Comparison of ENCODE assay signal across 11 cellular contexts in the genomic region with DNA sequence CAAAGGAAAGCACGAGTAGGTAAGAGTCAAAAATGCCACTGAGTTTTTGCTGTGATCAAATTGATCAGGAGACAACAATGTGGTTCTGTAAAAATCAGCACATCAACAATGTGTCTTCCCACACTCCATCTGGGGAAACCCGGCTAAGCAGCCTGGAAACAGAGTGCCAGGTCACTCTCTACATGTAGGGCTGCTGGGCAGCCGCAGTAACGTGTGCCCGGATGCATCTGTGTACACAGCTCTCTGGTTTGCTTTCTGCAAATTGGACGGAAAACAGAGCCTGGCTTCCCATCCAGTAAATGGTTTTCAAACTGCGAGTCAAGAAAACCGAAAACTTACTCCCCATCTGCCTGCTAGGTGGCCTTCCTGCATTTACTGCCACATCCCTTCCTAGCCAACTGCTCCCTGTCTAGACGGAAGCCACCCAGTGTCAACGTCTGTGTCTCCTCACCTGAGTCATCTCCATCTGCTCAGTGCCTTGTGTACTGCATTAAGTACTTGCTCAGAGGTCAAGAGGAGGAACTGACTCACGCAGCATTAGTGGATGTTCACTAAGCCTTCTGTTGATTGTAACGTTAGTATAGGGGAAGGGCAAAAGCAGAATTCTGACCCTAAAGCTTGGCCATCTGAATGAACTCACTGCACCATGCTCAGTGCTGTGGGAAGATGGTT.
A peak's percentile ranks its signal among the peaks of the same experiment; 100 is the strongest.
DNase-seq lines count a peak whose midpoint lies in the region; ATAC-seq and TF ChIP-seq lines count a peak whose summit lies in the region.
"Had no signal": no experiment of that assay in that cellular context is flagged by ENCODE, and none has a peak within 500 bp of the region (broad histone marks: within the 10 kb centered on the region; RNA-seq: fewer than 3 reads in every experiment).

No MANE protein-coding gene starts in this region.

- no peak overlapping the region for H2BK20ac ChIP-seq in H9 (ENCODE audit: low read depth, low read length, poor library complexity, severe bottlenecking)

- H2AFZ ChIP-seq in H9 (ENCODE audit: low read length): no peak overlapping the region

- H3K27me3 ChIP-seq in H9 (ENCODE audit: insufficient read depth, low read length): no peaks in the 10 kb centered on the region

- H3K23ac ChIP-seq in H9 (ENCODE audit: insufficient read length, low read depth, low read length): no peak overlapping the region

- H3K27ac ChIP-seq in H9 (ENCODE audit: insufficient read length, low read depth, low read length): no peak overlapping the region

- no peak overlapping the region for H4K8ac ChIP-seq in H9 (replicated peaks; ENCODE audit: insufficient read length, low read depth, low read length)

- TF ChIP-seq CTCF in H9 (conservative IDR thresholded peaks at IDR 0.05) (no peak), epithelial cell of esophagus (IDR thresholded peaks at IDR 0.05; ENCODE audit: insufficient read depth, low read depth, low read length, missing control alignments) (no peak)

- H2BK5ac ChIP-seq in H9 (ENCODE audit: insufficient read length, low read length): no peak overlapping the region

- no peaks in the 10 kb centered on the region for H3K4me1 ChIP-seq in H9 (ENCODE audit: insufficient read depth, low read length)

- no peaks in the 10 kb centered on the region for H3K79me2 ChIP-seq in H9 (ENCODE audit: insufficient read depth, low read length)

- no peak overlapping the region for H3K4me2 ChIP-seq in H9 (ENCODE audit: insufficient read depth, insufficient read length, low read length)

- H3K9ac ChIP-seq in H9 (ENCODE audit: extremely low read depth, insufficient read length, low read length): no peak overlapping the region

- H3K23me2 ChIP-seq in H9 (ENCODE audit: insufficient read length, low read depth, low read length, poor library complexity, severe bottlenecking): no peaks in the 10 kb centered on the region

- H2AK5ac ChIP-seq in H9 (ENCODE audit: insufficient read length, low read length): no peak overlapping the region

- no peaks in the 10 kb centered on the region for H3K79me1 ChIP-seq in H9 (ENCODE audit: insufficient read depth, low read depth, low read length, poor library complexity, severe bottlenecking)

- WGBS in H9 (ENCODE audit: extremely low coverage, insufficient read length, low lambda C conversion rate): no CpG with 5 or more reads among the region's 12 CpGs

- H4K20me1 ChIP-seq in H9 (ENCODE audit: control insufficient read depth, insufficient read depth, insufficient read length): no peaks in the 10 kb centered on the region

- H3K27me3 Mint-ChIP-seq in H9 (ENCODE audit: low read depth): no peaks in the 10 kb centered on the region; the same call in 1 of the 2 replicates
- H3K27me3 Mint-ChIP-seq in activated naive CD4-positive, alpha-beta T cell treated with anti-CD3 and anti-CD28 coated beads for 36 hours (ENCODE audit: low read depth): peaks cover 4% of the 10 kb centered on the region
- H3K27me3 Mint-ChIP-seq: activated B cell treated with CpG ODN at 0.5 μM for 24 hours had no signal

- intact Hi-C loops in activated naive CD4-positive, alpha-beta T cell treated with anti-CD3 and anti-CD28 coated beads for 36 hours (cut with micrococcal nuclease): no loop called here

- no peak overlapping the region for H3K18ac ChIP-seq in H9 (ENCODE audit: insufficient read length, low read depth, low read length)

- DNase-seq in H9 (no peak), NCI-H82 treated with DMSO at 0.1 percent for 48 hours (lab: John Stamatoyannopoulos, UW; ENCODE audit: unreplicated experiment) (peak; percentile 68), epithelial cell of esophagus (ENCODE audit: low read depth) (peak; percentile 91), non-pigmented ciliary epithelial cell (ENCODE audit: low read depth) (peak; percentile 63), NCI-H128 (lab: John Stamatoyannopoulos, UW; ENCODE audit: unreplicated experiment) (no peak), DMS79 treated with DMSO at 0.1 percent for 48 hours (lab: John Stamatoyannopoulos, UW) (no peak)
- DNase-seq in activated naive CD4-positive, alpha-beta T cell treated with anti-CD3 and anti-CD28 coated beads for 36 hours: no peak
- DNase-seq: activated B cell treated with CpG ODN at 0.5 μM for 24 hours had no signal

- peaks cover 6 to 32% (median 31%) of the 10 kb centered on the region in 3 experiments; a peak in 6 of 7 replicates for H3K36me3 Mint-ChIP-seq in H9 (ENCODE audit: insufficient read depth in 1 of 3, low read depth in 3 of 3)
- H3K36me3 Mint-ChIP-seq in activated naive CD4-positive, alpha-beta T cell treated with anti-CD3 and anti-CD28 coated beads for 36 hours (ENCODE audit: low read depth): no peaks in the 10 kb centered on the region
- H3K36me3 Mint-ChIP-seq: activated naive CD4-positive, alpha-beta T cell treated with anti-CD3 and anti-CD28 coated beads, Interleukin-2, amount 50 U/mL, for 24 hours had no signal

- H4K91ac ChIP-seq in H9 (ENCODE audit: insufficient read length, low read depth, low read length): no peak overlapping the region

- no peaks in the 10 kb centered on the region for H3K9me3 ChIP-seq in H9 (ENCODE audit: control insufficient read depth, low read depth, low read length)

- no peak overlapping the region for H3K4me3 ChIP-seq in epithelial cell of esophagus (ENCODE audit: low read length)

- no peak overlapping the region for H2BK15ac ChIP-seq in H9 (ENCODE audit: low read depth, low read length)

- no peak overlapping the region for H3K4ac ChIP-seq in H9 (ENCODE audit: low read depth, low read length)

- no peak overlapping the region for H2BK120ac ChIP-seq in H9 (ENCODE audit: low read depth, low read length, poor library complexity, severe bottlenecking)

- H3K56ac ChIP-seq in H9 (ENCODE audit: insufficient read length, low read depth, low read length): no peak overlapping the region

- no peak overlapping the region for H4K5ac ChIP-seq in H9 (ENCODE audit: insufficient read length, low read depth, low read length)

- peaks cover 0 to 3% of the 10 kb centered on the region in 2 experiments; a peak in 3 of 4 replicates for H3K4me1 Mint-ChIP-seq in H9
- H3K4me1 Mint-ChIP-seq in activated naive CD4-positive, alpha-beta T cell treated with anti-CD3 and anti-CD28 coated beads for 36 hours (ENCODE audit: low read depth): no peaks in the 10 kb centered on the region
- H3K4me1 Mint-ChIP-seq: activated B cell treated with CpG ODN at 0.5 μM for 24 hours; activated naive CD4-positive, alpha-beta T cell treated with anti-CD3 and anti-CD28 coated beads, Interleukin-2, amount 50 U/mL, for 24 hours had no signal

- H3K14ac ChIP-seq in H9 (ENCODE audit: insufficient read depth, low read length): no peak overlapping the region

- no peak overlapping the region for H3T11ph ChIP-seq in H9 (ENCODE audit: low read length)

- H3K4me3 Mint-ChIP-seq in H9: no peak overlapping the region
- H3K4me3 Mint-ChIP-seq in activated naive CD4-positive, alpha-beta T cell treated with anti-CD3 and anti-CD28 coated beads for 36 hours: no peak overlapping the region
- H3K4me3 Mint-ChIP-seq: activated B cell treated with CpG ODN at 0.5 μM for 24 hours; activated naive CD4-positive, alpha-beta T cell treated with anti-CD3 and anti-CD28 coated beads, Interleukin-2, amount 50 U/mL, for 24 hours; neural crest cell had no signal

- H3K27ac Mint-ChIP-seq in H9: peak overlapping the region; percentile 75 to 84 (median 82); a peak in 5 of 7 replicates
- H3K27ac Mint-ChIP-seq in activated naive CD4-positive, alpha-beta T cell treated with anti-CD3 and anti-CD28 coated beads for 36 hours: no peak overlapping the region
- H3K27ac Mint-ChIP-seq: activated B cell treated with CpG ODN at 0.5 μM for 24 hours; activated naive CD4-positive, alpha-beta T cell treated with anti-CD3 and anti-CD28 coated beads, Interleukin-2, amount 50 U/mL, for 24 hours had no signal

- no peaks in the 10 kb centered on the region for H3K9me3 Mint-ChIP-seq in H9
- H3K9me3 Mint-ChIP-seq in activated naive CD4-positive, alpha-beta T cell treated with anti-CD3 and anti-CD28 coated beads for 36 hours: peaks cover 4% of the 10 kb centered on the region
- H3K9me3 Mint-ChIP-seq: neural crest cell had no signal

- no peak overlapping the region for H2BK12ac ChIP-seq in H9 (ENCODE audit: insufficient read length, low read depth, low read length)

- ATAC-seq in GM18498 (IDR thresholded peaks at IDR 0.05; ENCODE audit: unreplicated experiment): no peak

- CTCF ChIA-PET in activated naive CD4-positive, alpha-beta T cell treated with anti-CD3 and anti-CD28 coated beads for 36 hours (lab: Charles Lee): no interaction called here

Comparison
In these comparisons a context has a peak if more than half of its experiments do, and no peak if none do; other contexts are left out.
1. DNase-seq: peak in NCI-H82 treated with DMSO at 0.1 percent for 48 hours (single experiment), epithelial cell of esophagus (single experiment) and non-pigmented ciliary epithelial cell (single experiment); none in H9 (single experiment), activated naive CD4-positive, alpha-beta T cell treated with anti-CD3 and anti-CD28 coated beads for 36 hours (single experiment), NCI-H128 (single experiment) and DMS79 treated with DMSO at 0.1 percent for 48 hours (single experiment).